Comparison of ENCODE assay signal across 24 cellular contexts in the genomic region with DNA sequence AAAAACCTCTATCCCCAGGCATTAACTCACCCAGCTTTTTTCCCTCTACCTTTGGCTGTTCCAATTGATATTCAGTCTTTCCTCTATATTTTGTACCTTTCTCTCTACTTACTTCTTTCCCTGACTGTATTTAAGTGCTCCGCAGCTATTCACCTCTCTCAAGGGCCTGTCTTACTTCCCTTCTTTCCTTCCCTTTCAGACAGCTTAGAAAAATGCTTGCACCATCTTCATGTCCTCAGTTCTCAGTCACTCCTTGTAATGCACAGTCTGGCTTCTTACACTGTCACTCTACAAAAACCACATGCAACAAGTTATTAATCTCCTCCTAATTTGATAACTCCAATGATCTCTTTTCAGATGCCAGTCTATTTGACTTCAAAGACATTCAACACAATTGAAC.
"Had no signal": no experiment of that assay in that cellular context is flagged by ENCODE, and none has a peak within 500 bp of the region (broad histone marks: within the 10 kb centered on the region; RNA-seq: fewer than 3 reads in every experiment).

No MANE protein-coding gene starts in this region.

- H3K27ac ChIP-seq: SJSA1, SK-N-MC had no signal

- H3K36me3 ChIP-seq: MG63, SJSA1 had no signal

- DNase-seq: Karpas-422, KG1, MG63, MV-4-11, NCI-H1048, NCI-H1105, NCI-H1417, NCI-H1436 treated with DMSO at 0.1 percent for 48 hours, NCI-H1694, NCI-H187 treated with DMSO at 0.1 percent for 48 hours, NCI-H2081, NCI-H2171, NCI-H226, NCI-H446, NCI-H510A, NCI-H524 treated with DMSO at 0.1 percent for 48 hours, NCI-H69, NCI-H774, Right ventricle myocardium superior, RPMI8226, SIG-M5 had no signal

- FAIRE-seq: RCC 7860 had no signal

- H3K4me1 ChIP-seq: SJSA1 had no signal

- H3K27me3 ChIP-seq: MG63, SJSA1 had no signal

- H3K9me3 ChIP-seq: MG63, SJSA1 had no signal

- H3K4me3 ChIP-seq: MG63, SJSA1, SK-N-MC had no signal
